In genomic region chr9:137459601-137460362, GRCh38 we compare ENCODE assay signal across 8 cellular contexts. TPM values are rescaled to one million over a fixed set of nuclear protein-coding genes. Genes with fewer than 3 reads are reported as not detected.
DNase-seq lines count a peak whose midpoint lies in the region; ATAC-seq and TF ChIP-seq lines count a peak whose summit lies in the region.

No MANE protein-coding gene starts in this region.

- H3K27me3 Mint-ChIP-seq in activated naive CD8-positive, alpha-beta T cell treated with anti-CD3 and anti-CD28 coated beads for 36 hours = no peaks in the 10 kb centered on the region

- H3K36me3 ChIP-seq in HEK293 (ENCODE audit: control insufficient read depth in 2 of 2, insufficient read depth in 1 of 2, low read length in 2 of 2) (peaks cover 0 to 32% of the 10 kb centered on the region in 2 experiments; a peak in 1 of 3 replicates), right atrium auricular region (no peaks in the 10 kb centered on the region)

- H3K4me1 Mint-ChIP-seq in activated naive CD8-positive, alpha-beta T cell treated with anti-CD3 and anti-CD28 coated beads for 36 hours = peaks cover 14% of the 10 kb centered on the region
- peaks cover 30% of the 10 kb centered on the region for H3K4me1 Mint-ChIP-seq in stimulated activated effector memory CD8-positive, alpha-beta T cell treated with anti-CD3 and anti-CD28 coated beads, Interleukin-12 subunit alpha, Interleukin-12 subunit beta, amount 100 ng/mL, for 72 hours

- H3K27ac Mint-ChIP-seq in activated naive CD8-positive, alpha-beta T cell treated with anti-CD3 and anti-CD28 coated beads for 36 hours = peak overlapping the region; percentile 81
- peak overlapping the region; percentile 50 for H3K27ac Mint-ChIP-seq in stimulated activated effector memory CD8-positive, alpha-beta T cell treated with anti-CD3 and anti-CD28 coated beads, Interleukin-12 subunit alpha, Interleukin-12 subunit beta, amount 100 ng/mL, for 72 hours

- H3K9me3 Mint-ChIP-seq in activated naive CD8-positive, alpha-beta T cell treated with anti-CD3 and anti-CD28 coated beads for 36 hours = no peaks in the 10 kb centered on the region
- H3K9me3 Mint-ChIP-seq in stimulated activated effector memory CD8-positive, alpha-beta T cell treated with anti-CD3 and anti-CD28 coated beads, Interleukin-12 subunit alpha, Interleukin-12 subunit beta, amount 100 ng/mL, for 72 hours = no peaks in the 10 kb centered on the region

- no peak for ATAC-seq in stimulated activated effector memory CD8-positive, alpha-beta T cell treated with anti-CD3 and anti-CD28 coated beads, Interleukin-12 subunit alpha, Interleukin-12 subunit beta, amount 100 ng/mL, for 72 hours
- ATAC-seq in HG02973 (IDR thresholded peaks at IDR 0.05; ENCODE audit: unreplicated experiment) = no peak
- ATAC-seq in HG03159 (IDR thresholded peaks at IDR 0.05; ENCODE audit: unreplicated experiment) = no peak
- no peak for ATAC-seq in GM21381 (IDR thresholded peaks at IDR 0.05; ENCODE audit: unreplicated experiment)

- H3K4me1 ChIP-seq in HEK293 (ENCODE audit: control insufficient read depth, insufficient read depth, low read length) (peaks cover 6% of the 10 kb centered on the region), right atrium auricular region (peaks cover 0 to 28% of the 10 kb centered on the region in 2 donors)

- no peaks in the 10 kb centered on the region for H3K27me3 ChIP-seq in right atrium auricular region

- no peak for DNase-seq in activated naive CD8-positive, alpha-beta T cell treated with anti-CD3 and anti-CD28 coated beads for 36 hours
- no peak for DNase-seq in right atrium auricular region (ENCODE audit: low spot score)
- DNase-seq in stimulated activated effector memory CD8-positive, alpha-beta T cell treated with anti-CD3 and anti-CD28 coated beads, Interleukin-12 subunit alpha, Interleukin-12 subunit beta, amount 100 ng/mL, for 72 hours (ENCODE audit: low spot score in 2 of 2) = peak in 1 of 2 donors; percentile 63
- DNase-seq in activated CD4-positive, alpha-beta T cell treated with anti-CD3 and anti-CD28 coated beads for 48 hours = no peak

- H3K9me3 ChIP-seq in HEK293 (ENCODE audit: control insufficient read depth, insufficient read depth, low read depth, low read length) (no peaks in the 10 kb centered on the region), right atrium auricular region (no peaks in the 10 kb centered on the region)

- CTCF ChIA-PET in HEK293 (lab: Yijun Ruan, JAX) = interaction anchor here (0.7 kb wide), 1 partner anchor 133 kb away, joined by 3 read pairs; no protein-coding TSS in a partner anchor

- POLR2A ChIA-PET in HEK293 (lab: Yijun Ruan, JAX) = interaction anchor here (0.6 to 1.0 kb wide), 23 partner anchors 10 to 669 kb away, joined by 3 to 10 read pairs (median 3); partner anchors contain the start of genes ARRDC1, ENTPD8, EXD3 and MAN1B1

- H3K27ac ChIP-seq in HEK293 (ENCODE audit: extremely low read depth, low read depth, low read length) (peak overlapping the region; percentile 41; the same call in 1 of the 2 replicates), right atrium auricular region (peak overlapping the region; percentile 65 to 73)

- TF ChIP-seq CTCF in HEK293 (tag by site-specific recombination; IDR thresholded peaks at IDR 0.05) (no peak), right atrium auricular region (IDR thresholded peaks at IDR 0.05) (no peak)

- H3K4me3 ChIP-seq in HEK293 (ENCODE audit: low read depth, low read length) = peak overlapping the region; percentile 36
- peak overlapping the region; percentile 45 to 72 for H3K4me3 ChIP-seq in right atrium auricular region

- peak overlapping the region; percentile 59 for H3K4me3 Mint-ChIP-seq in activated naive CD8-positive, alpha-beta T cell treated with anti-CD3 and anti-CD28 coated beads for 36 hours
- H3K4me3 Mint-ChIP-seq in stimulated activated effector memory CD8-positive, alpha-beta T cell treated with anti-CD3 and anti-CD28 coated beads, Interleukin-12 subunit alpha, Interleukin-12 subunit beta, amount 100 ng/mL, for 72 hours = peak overlapping the region; percentile 66

- peaks cover 13% of the 10 kb centered on the region for H3K36me3 Mint-ChIP-seq in activated naive CD8-positive, alpha-beta T cell treated with anti-CD3 and anti-CD28 coated beads for 36 hours
- peaks cover 33% of the 10 kb centered on the region for H3K36me3 Mint-ChIP-seq in stimulated activated effector memory CD8-positive, alpha-beta T cell treated with anti-CD3 and anti-CD28 coated beads, Interleukin-12 subunit alpha, Interleukin-12 subunit beta, amount 100 ng/mL, for 72 hours

TF ChIP-seq in HEK293, 187 proteins besides CTCF, POLR2A, EP300 and RAD21 (continues in another document):
- TF ChIP-seq ZNF768 (tag by site-specific recombination; IDR thresholded peaks at IDR 0.05) = no peak
- TF ChIP-seq ZBTB21 (tag by site-specific recombination; IDR thresholded peaks at IDR 0.05) = 0 out of 2 replicates have a peak, but pooled peaks have one; percentile 6
- TF ChIP-seq ZNF48 (tag by site-specific recombination; IDR thresholded peaks at IDR 0.05) = no peak
- TF ChIP-seq ZNF658 (tag by site-specific recombination; IDR thresholded peaks at IDR 0.05) = no peak
- TF ChIP-seq ZBTB48 (tag by site-specific recombination; IDR thresholded peaks at IDR 0.05) = peak; percentile 77
- TF ChIP-seq MEIS1 (CRISPR knock-in tag; IDR thresholded peaks at IDR 0.05; ENCODE audit: borderline replicate concordance) = no peak
- TF ChIP-seq ZNF174 (tag by site-specific recombination; IDR thresholded peaks at IDR 0.05) = no peak
- no peak for TF ChIP-seq ZNF26 (tag by site-specific recombination; IDR thresholded peaks at IDR 0.05)
- TF ChIP-seq ZFP41 (tag by site-specific recombination; IDR thresholded peaks at IDR 0.05; ENCODE audit: borderline replicate concordance) = no peak
- TF ChIP-seq ZNF362 (tag by site-specific recombination; IDR thresholded peaks at IDR 0.05) = no peak
- no peak for TF ChIP-seq ZNF561 (tag by site-specific recombination; IDR thresholded peaks at IDR 0.05; ENCODE audit: borderline replicate concordance)
- TF ChIP-seq PRDM4 (tag by site-specific recombination; IDR thresholded peaks at IDR 0.05) = no peak
- TF ChIP-seq ZNF510 (tag by site-specific recombination; IDR thresholded peaks at IDR 0.05; ENCODE audit: insufficient replicate concordance) = no peak
- TF ChIP-seq ZNF558 (tag by site-specific recombination; IDR thresholded peaks at IDR 0.05) = no peak

RNA-seq across cellular contexts. Expression of gene NSMF, which starts 0.6 kb away (rescaled TPM):
- total RNA-seq in activated naive CD8-positive, alpha-beta T cell treated with anti-CD3 and anti-CD28 coated beads for 36 hours = 10 to 100 TPM; 74.1 to 74.6 TPM
- 10 to 100 TPM; 16.2 to 26.2 TPM for total RNA-seq in right atrium auricular region

RNA-seq across cellular contexts. Expression of gene ENTPD8, which starts 18.6 kb away (rescaled TPM):
- total RNA-seq in activated naive CD8-positive, alpha-beta T cell treated with anti-CD3 and anti-CD28 coated beads for 36 hours = not detected
- total RNA-seq in right atrium auricular region = not detected

RNA-seq across cellular contexts. Expression of gene NOXA1, which starts 36.6 kb away (rescaled TPM):
- under 1 TPM; 0.66 to 0.76 TPM for total RNA-seq in activated naive CD8-positive, alpha-beta T cell treated with anti-CD3 and anti-CD28 coated beads for 36 hours
- 1 to 10 TPM in 1 of 2 donors, under 1 TPM in 1; 0.94 to 3.4 TPM for total RNA-seq in right atrium auricular region

RNA-seq across cellular contexts. Expression of gene EXD3, which starts 36.8 kb away (rescaled TPM):
- 1 to 10 TPM; 3.6 to 4.2 TPM for total RNA-seq in activated naive CD8-positive, alpha-beta T cell treated with anti-CD3 and anti-CD28 coated beads for 36 hours
- 1 to 10 TPM; 5.9 to 6.0 TPM for total RNA-seq in right atrium auricular region
